In genomic region chr5:180494510-180495181, GRCh38 we compare ENCODE assay signal across 8 cellular contexts. TPM values are rescaled to one million over a fixed set of nuclear protein-coding genes. Genes with fewer than 3 reads are reported as not detected.
DNase-seq lines count a peak whose midpoint lies in the region; ATAC-seq, FAIRE-seq and TF ChIP-seq lines count a peak whose summit lies in the region.

No MANE protein-coding gene starts in this region.

- no peak for TF ChIP-seq CTCF in GM23338 (conservative IDR thresholded peaks at IDR 0.05; ENCODE audit: low read depth in 2 of 2)
- no peak for TF ChIP-seq CTCF in Loucy (conservative IDR thresholded peaks at IDR 0.05; ENCODE audit: low read length)
- TF ChIP-seq CTCF in nephron (IDR thresholded peaks at IDR 0.05; ENCODE audit: unreplicated experiment in 3 of 3): no peak

- H3K4me1 ChIP-seq in GM23338 (ENCODE audit: insufficient read depth): peaks cover 24% of the 10 kb centered on the region
- H3K4me1 ChIP-seq in Loucy (ENCODE audit: insufficient read depth, low read length, poor library complexity, severe bottlenecking): peaks cover 15% of the 10 kb centered on the region
- H3K4me1 ChIP-seq in stomach smooth muscle (ENCODE audit: control insufficient read depth, insufficient read depth, low read length): peaks cover 15% of the 10 kb centered on the region

- H3K4me2 ChIP-seq in GM23338 (peak overlapping the region; percentile 99), Loucy (ENCODE audit: low read depth, low read length, poor library complexity, severe bottlenecking) (peak overlapping the region; percentile 88)

- H3F3A ChIP-seq in GM23338 (replicated peaks; ENCODE audit: low read depth) (0 out of 2 replicates have a peak, but pooled peaks cover 4% of the 10 kb centered on the region), Loucy (ENCODE audit: low read depth) (no peaks in the 10 kb centered on the region)

- H3K27ac Mint-ChIP-seq in GM23338: peak overlapping the region; percentile 91
- H3K27ac Mint-ChIP-seq in nephron: peak overlapping the region; percentile 76 to 99 (median 98)

- H3K27ac ChIP-seq in GM23338 (ENCODE audit: low read depth) (peak overlapping the region; percentile 88; the same call in 1 of the 2 replicates), stomach smooth muscle (ENCODE audit: low read length) (peak overlapping the region; percentile 66)

- H3K27me3 Mint-ChIP-seq in GM23338 (ENCODE audit: insufficient read depth, low read depth, poor library complexity) (peaks cover 11% of the 10 kb centered on the region), nephron (ENCODE audit: low read depth) (no peaks in the 10 kb centered on the region)

- H3K4me1 Mint-ChIP-seq in GM23338 (peaks cover 35% of the 10 kb centered on the region), nephron (peaks cover 31% of the 10 kb centered on the region)

- H3K36me3 Mint-ChIP-seq in GM23338 (ENCODE audit: low read depth) (peaks cover 52% of the 10 kb centered on the region), nephron (ENCODE audit: low read depth) (peaks cover 23% of the 10 kb centered on the region)

- TF ChIP-seq POLR2A in GM12891 (IDR thresholded peaks at IDR 0.05; ENCODE audit: low read depth, low read length): no peak

- H3K4me3 ChIP-seq in GM23338 (peak overlapping the region; percentile 94), Loucy (ENCODE audit: low read length, poor library complexity, severe bottlenecking) (peak overlapping the region; percentile 82), stomach smooth muscle (ENCODE audit: low read length in 2 of 2) (peak overlapping the region; percentile 34 to 83)

- FAIRE-seq in GM12891 (lab: Jason Lieb, UNC): no peak

- H3K9me3 ChIP-seq in Loucy (ENCODE audit: insufficient read depth, low read depth, low read length): no peaks in the 10 kb centered on the region
- no peaks in the 10 kb centered on the region for H3K9me3 ChIP-seq in stomach smooth muscle (ENCODE audit: control insufficient read depth in 2 of 2, low read length in 2 of 2)

- DNase-seq in GM12891 (ENCODE audit: insufficient read length, low spot score) (peak; percentile 64), GM23338 (ENCODE audit: low spot score) (peak; percentile 56), activated T-helper 1 cell treated with Interleukin-2 at 50 U/mL for 16 hours (ENCODE audit: low read depth) (peak; percentile 36), fibroblast of peridontal ligament (ENCODE audit: extremely low read depth) (peak; percentile 31), T1000 (lab: John Stamatoyannopoulos, UW) (no peak)

- peak overlapping the region; percentile 76 for H3K9ac ChIP-seq in Loucy (ENCODE audit: low read depth, low read length, poor library complexity, severe bottlenecking)
- peak overlapping the region; percentile 16 to 72 for H3K9ac ChIP-seq in stomach smooth muscle (ENCODE audit: low read length in 2 of 2)

- ATAC-seq in GM23338: peak; percentile 59

- H3K9me2 ChIP-seq in GM23338 (ENCODE audit: insufficient read depth) (no peaks in the 10 kb centered on the region), Loucy (replicated peaks; ENCODE audit: low read depth, low read length) (no peaks in the 10 kb centered on the region)

- peaks cover 42% of the 10 kb centered on the region for H4K20me1 ChIP-seq in GM23338 (replicated peaks; ENCODE audit: insufficient read depth)
- H4K20me1 ChIP-seq in Loucy (ENCODE audit: insufficient read depth, low read length, poor library complexity, severe bottlenecking): peaks cover 27% of the 10 kb centered on the region

- H3K27me3 ChIP-seq in GM23338 (ENCODE audit: insufficient read depth) (no peaks in the 10 kb centered on the region), Loucy (ENCODE audit: insufficient read depth, low read length, poor library complexity, severe bottlenecking) (no peaks in the 10 kb centered on the region), stomach smooth muscle (ENCODE audit: control insufficient read depth in 1 of 2, insufficient read depth in 2 of 2, low read length in 2 of 2) (no peaks in the 10 kb centered on the region)

- H3K36me3 ChIP-seq in GM23338 (ENCODE audit: insufficient read depth) (peaks cover 10% of the 10 kb centered on the region; the same call in 1 of the 2 replicates), Loucy (ENCODE audit: insufficient read depth, low read length) (no peaks in the 10 kb centered on the region), stomach smooth muscle (ENCODE audit: control insufficient read depth in 2 of 2, insufficient read depth in 2 of 2, low read length in 2 of 2) (no peaks in the 10 kb centered on the region)

- H3K9me3 Mint-ChIP-seq in GM23338: peaks cover 18% of the 10 kb centered on the region
- peaks cover 2% of the 10 kb centered on the region for H3K9me3 Mint-ChIP-seq in nephron

- H3K79me2 ChIP-seq in GM23338 (replicated peaks; ENCODE audit: insufficient read depth) (peaks cover 53% of the 10 kb centered on the region), Loucy (ENCODE audit: insufficient read depth, low read length) (peaks cover 57% of the 10 kb centered on the region)

- H3K4me3 Mint-ChIP-seq in GM23338: peak overlapping the region; percentile 84
- peak overlapping the region; percentile 92 to 93 (median 92) for H3K4me3 Mint-ChIP-seq in nephron

- H2AFZ ChIP-seq in GM23338 (no peak overlapping the region; the same call in 1 of the 2 replicates), Loucy (ENCODE audit: low read length) (peak overlapping the region; percentile 64; the same call in 1 of the 2 replicates)

TF ChIP-seq in GM12891, 5 proteins besides CTCF, POLR2A, EP300 and RAD21:
- no peak for TF ChIP-seq POU2F2 (IDR thresholded peaks at IDR 0.05; ENCODE audit: low read depth, low read length)
- TF ChIP-seq TAF1 (IDR thresholded peaks at IDR 0.05; ENCODE audit: low read depth, low read length): no peak
- TF ChIP-seq PAX5 (IDR thresholded peaks at IDR 0.05; ENCODE audit: insufficient read depth, low read length, severe bottlenecking): no peak
- no peak for TF ChIP-seq SPI1 (IDR thresholded peaks at IDR 0.05; ENCODE audit: low read depth, low read length)
- TF ChIP-seq POLR2AphosphoS5 (IDR thresholded peaks at IDR 0.05; ENCODE audit: low read depth, low read length): no peak; the same call in 1 of the 2 replicates

TF ChIP-seq in GM23338, 12 proteins besides CTCF, POLR2A, EP300 and RAD21:
- TF ChIP-seq CREB1 (CRISPR knock-in tag; IDR thresholded peaks at IDR 0.05; ENCODE audit: low read depth) (0 out of 2 replicates have a peak, but pooled peaks have one; percentile 4), ZNF114 (CRISPR knock-in tag; IDR thresholded peaks at IDR 0.05) (no peak)
- TF ChIP-seq, protein P1, sequence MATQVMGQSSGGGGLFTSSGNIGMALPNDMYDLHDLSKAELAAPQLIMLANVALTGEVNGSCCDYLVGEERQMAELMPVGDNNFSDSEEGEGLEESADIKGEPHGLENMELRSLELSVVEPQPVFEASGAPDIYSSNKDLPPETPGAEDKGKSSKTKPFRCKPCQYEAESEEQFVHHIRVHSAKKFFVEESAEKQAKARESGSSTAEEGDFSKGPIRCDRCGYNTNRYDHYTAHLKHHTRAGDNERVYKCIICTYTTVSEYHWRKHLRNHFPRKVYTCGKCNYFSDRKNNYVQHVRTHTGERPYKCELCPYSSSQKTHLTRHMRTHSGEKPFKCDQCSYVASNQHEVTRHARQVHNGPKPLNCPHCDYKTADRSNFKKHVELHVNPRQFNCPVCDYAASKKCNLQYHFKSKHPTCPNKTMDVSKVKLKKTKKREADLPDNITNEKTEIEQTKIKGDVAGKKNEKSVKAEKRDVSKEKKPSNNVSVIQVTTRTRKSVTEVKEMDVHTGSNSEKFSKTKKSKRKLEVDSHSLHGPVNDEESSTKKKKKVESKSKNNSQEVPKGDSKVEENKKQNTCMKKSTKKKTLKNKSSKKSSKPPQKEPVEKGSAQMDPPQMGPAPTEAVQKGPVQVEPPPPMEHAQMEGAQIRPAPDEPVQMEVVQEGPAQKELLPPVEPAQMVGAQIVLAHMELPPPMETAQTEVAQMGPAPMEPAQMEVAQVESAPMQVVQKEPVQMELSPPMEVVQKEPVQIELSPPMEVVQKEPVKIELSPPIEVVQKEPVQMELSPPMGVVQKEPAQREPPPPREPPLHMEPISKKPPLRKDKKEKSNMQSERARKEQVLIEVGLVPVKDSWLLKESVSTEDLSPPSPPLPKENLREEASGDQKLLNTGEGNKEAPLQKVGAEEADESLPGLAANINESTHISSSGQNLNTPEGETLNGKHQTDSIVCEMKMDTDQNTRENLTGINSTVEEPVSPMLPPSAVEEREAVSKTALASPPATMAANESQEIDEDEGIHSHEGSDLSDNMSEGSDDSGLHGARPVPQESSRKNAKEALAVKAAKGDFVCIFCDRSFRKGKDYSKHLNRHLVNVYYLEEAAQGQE (IDR thresholded peaks at IDR 0.05; ENCODE audit: unreplicated experiment): no peak

RNA-seq across cellular contexts. Expression of gene CNOT6, which starts 0.5 kb away (rescaled TPM):
- 6.2 TPM for polyA plus RNA-seq in GM12891 (2012; ENCODE audit: low read depth, missing spikeins)
- 38.7 and 41.7 TPM in 2 replicates for total RNA-seq in GM23338 (2014; rRNA removed; shearing (Covaris generic))
- polyA plus RNA-seq in GM23338 (2016; fragmentation: Nextera tagmentation; extraction: Ambion mirVana): 11.4 and 14.6 TPM in 2 replicates
